22 cellular contexts compared by ENCODE assay signal in genomic region chr16:71287454-71287853, GRCh38. TPM values are rescaled to one million over a fixed set of nuclear protein-coding genes. Genes with fewer than 3 reads are reported as not detected.
A peak's percentile ranks its signal among the peaks of the same experiment; 100 is the strongest.
DNase-seq lines count a peak whose midpoint lies in the region; ATAC-seq and TF ChIP-seq lines count a peak whose summit lies in the region.
"Had no signal": no experiment of that assay in that cellular context is flagged by ENCODE, and none has a peak within 500 bp of the region (broad histone marks: within the 10 kb centered on the region; RNA-seq: fewer than 3 reads in every experiment).

No MANE protein-coding gene starts in this region.

- peaks cover 49% of the 10 kb centered on the region for H3K36me3 Mint-ChIP-seq in activated T-cell treated with anti-CD3 and anti-CD28 coated beads, Interleukin-2, amount 50 U/mL, for 4 hours (ENCODE audit: insufficient read depth)
- H3K36me3 Mint-ChIP-seq in neural crest cell (ENCODE audit: low read depth) = peaks cover 23% of the 10 kb centered on the region

- H3F3A ChIP-seq in OCI-LY1 (ENCODE audit: insufficient read depth, low read length) = no peaks in the 10 kb centered on the region

- peak overlapping the region; percentile 26 for H3K4me3 Mint-ChIP-seq in activated T-cell treated with anti-CD3 and anti-CD28 coated beads, Interleukin-2, amount 50 U/mL, for 4 hours
- peak overlapping the region; percentile 7 for H3K4me3 Mint-ChIP-seq in neural crest cell

- no peaks in the 10 kb centered on the region for H3K79me2 ChIP-seq in OCI-LY1 (ENCODE audit: insufficient read depth, low read length)

- no peak for DNase-seq in activated T-cell treated with anti-CD3 and anti-CD28 coated beads, Interleukin-2, amount 50 U/mL, for 4 hours
- DNase-seq in activated T-cell treated with anti-CD3 and anti-CD28 coated beads for 4 hours = no peak
- DNase-seq in neural crest cell (ENCODE audit: low read depth, low spot score) = no peak
- no peak for DNase-seq in NCI-H187 treated with DMSO at 0.1 percent for 48 hours (lab: John Stamatoyannopoulos, UW)
- no peak for DNase-seq in cortex of kidney (lab: John Stamatoyannopoulos, UW)
- DNase-seq: activated CD8-positive, alpha-beta memory T cell treated with anti-CD3 and anti-CD28 coated beads for 24 hours; activated gamma-delta T cell treated with Interleukin-2 at 50 U/mL for 16 hours; aorta; DMS79 treated with DMSO at 0.1 percent for 48 hours; GOT3; left colon; NCI-H187; NCI-H446; NK-92 treated with Interleukin-12 subunit alpha and Interleukin-12 subunit beta, amount 100 ng/mL, for 24 hours; right cardiac atrium; stomach; upper lobe of right lung had no signal

- peaks cover 33% of the 10 kb centered on the region for H3K4me1 Mint-ChIP-seq in activated T-cell treated with anti-CD3 and anti-CD28 coated beads, Interleukin-2, amount 50 U/mL, for 4 hours (ENCODE audit: low read depth)
- H3K4me1 Mint-ChIP-seq in neural crest cell = peaks cover 20% of the 10 kb centered on the region

- H3K27ac ChIP-seq in OCI-LY1 (ENCODE audit: low read depth, low read length, poor library complexity, severe bottlenecking) = no peak overlapping the region

- no peaks in the 10 kb centered on the region for H4K20me1 ChIP-seq in OCI-LY1 (ENCODE audit: insufficient read depth, low read length)

- H3K36me3 ChIP-seq in OCI-LY1 (ENCODE audit: insufficient read depth, low read length) (peaks cover 38% of the 10 kb centered on the region), endocrine pancreas (ENCODE audit: control insufficient read depth, insufficient read depth, low read length) (peaks cover 3% of the 10 kb centered on the region)

- no peaks in the 10 kb centered on the region for H3K9me2 ChIP-seq in OCI-LY1 (ENCODE audit: low read depth, low read length)

- H3K9me3 ChIP-seq in OCI-LY1 (ENCODE audit: low read length) = no peaks in the 10 kb centered on the region
- no peaks in the 10 kb centered on the region for H3K9me3 ChIP-seq in endocrine pancreas (ENCODE audit: control insufficient read depth, low read length)
- H3K9me3 ChIP-seq: A549, stomach, upper lobe of right lung had no signal

- TF ChIP-seq CTCF in OCI-LY1 (IDR thresholded peaks at IDR 0.05; ENCODE audit: low read length) = no peak
- TF ChIP-seq CTCF in neural crest cell (conservative IDR thresholded peaks at IDR 0.05) = no peak

- no peak overlapping the region for H3K27ac Mint-ChIP-seq in neural crest cell (ENCODE audit: unreplicated experiment)

- H3K4me2 ChIP-seq in OCI-LY1 (ENCODE audit: low read length) = peak overlapping the region; percentile 91; the same call in 1 of the 2 replicates

- peaks cover 21% of the 10 kb centered on the region for H3K9me3 Mint-ChIP-seq in activated T-cell treated with anti-CD3 and anti-CD28 coated beads, Interleukin-2, amount 50 U/mL, for 4 hours
- no peaks in the 10 kb centered on the region for H3K9me3 Mint-ChIP-seq in neural crest cell

- H2AFZ ChIP-seq in OCI-LY1 (ENCODE audit: low read length) = no peak overlapping the region

- H3K4me1 ChIP-seq in OCI-LY1 (ENCODE audit: insufficient read depth, low read length, severe bottlenecking) = peaks cover 17% of the 10 kb centered on the region
- peaks cover 23% of the 10 kb centered on the region for H3K4me1 ChIP-seq in endocrine pancreas (ENCODE audit: control insufficient read depth, insufficient read depth, low read length)

- H3K9ac ChIP-seq in OCI-LY1 (ENCODE audit: low read length) (no peak overlapping the region), endocrine pancreas (ENCODE audit: control insufficient read depth, insufficient read depth, low read length) (no peak overlapping the region)

- H3K27me3 Mint-ChIP-seq in activated T-cell treated with anti-CD3 and anti-CD28 coated beads, Interleukin-2, amount 50 U/mL, for 4 hours (ENCODE audit: low read depth) = peaks cover 10% of the 10 kb centered on the region
- peaks cover 10% of the 10 kb centered on the region for H3K27me3 Mint-ChIP-seq in neural crest cell (ENCODE audit: low read depth)

- H3K4me3 ChIP-seq in OCI-LY1 (ENCODE audit: low read depth, low read length, poor library complexity, severe bottlenecking) (no peak overlapping the region), endocrine pancreas (ENCODE audit: control insufficient read depth, insufficient read depth, low read length) (peak overlapping the region; percentile 89)

- no peak for ATAC-seq in activated T-cell treated with anti-CD3 and anti-CD28 coated beads, Interleukin-2, amount 50 U/mL, for 4 hours
- ATAC-seq in GM21529 (IDR thresholded peaks at IDR 0.05; ENCODE audit: unreplicated experiment) = no peak
- ATAC-seq: A549, left colon, right cardiac atrium, upper lobe of right lung had no signal

- H3K27me3 ChIP-seq in OCI-LY1 (ENCODE audit: insufficient read depth, low read length) (no peaks in the 10 kb centered on the region), endocrine pancreas (ENCODE audit: control insufficient read depth, insufficient read depth, low read length) (no peaks in the 10 kb centered on the region)

RNA-seq across cellular contexts. Expression of gene CMTR2, which starts 1.7 kb away (rescaled TPM):
- total RNA-seq in activated T-cell treated with anti-CD3 and anti-CD28 coated beads, Interleukin-2, amount 50 U/mL, for 4 hours = 10 to 100 TPM; 19.4 to 25.8 (median 24.3) TPM
- 19.1 and 20.5 TPM in 2 replicates for total RNA-seq in neural crest cell

RNA-seq across cellular contexts. Expression of gene HYDIN, which starts 56.9 kb away (rescaled TPM):
- not detected for total RNA-seq in activated T-cell treated with anti-CD3 and anti-CD28 coated beads, Interleukin-2, amount 50 U/mL, for 4 hours
- total RNA-seq in neural crest cell = 7.5 and 7.8 TPM in 2 replicates
- total RNA-seq: endothelial cell of umbilical vein had no signal
